ENCODE assay signal across 16 cellular contexts in genomic region chr3:158430968-158431367, GRCh38.
DNase-seq lines count a peak whose midpoint lies in the region; ATAC-seq and TF ChIP-seq lines count a peak whose summit lies in the region.
"Had no signal": no experiment of that assay in that cellular context is flagged by ENCODE, and none has a peak within 500 bp of the region (broad histone marks: within the 10 kb centered on the region; RNA-seq: fewer than 3 reads in every experiment).

No MANE protein-coding gene starts in this region.

- no peak for ATAC-seq in lower lobe of right lung
- ATAC-seq: GM23338, HCT116, K562 had no signal

- H3K4me3 ChIP-seq in SK-N-MC (no peak overlapping the region), fibroblast of pulmonary artery (replicated peaks; ENCODE audit: low read depth, low read length) (no peak overlapping the region), lower lobe of right lung (no peak overlapping the region)
- H3K4me3 ChIP-seq: GM12878, GM23338, K562 had no signal

- no peak for TF ChIP-seq CTCF in fibroblast of pulmonary artery (IDR thresholded peaks at IDR 0.05; ENCODE audit: low read length, missing control alignments)
- TF ChIP-seq CTCF in lower lobe of right lung (IDR thresholded peaks at IDR 0.05), result no peak

- H3K36me3 ChIP-seq in SK-N-MC (ENCODE audit: insufficient read depth, low read length), result no peaks in the 10 kb centered on the region
- H3K36me3 ChIP-seq in lower lobe of right lung, result no peaks in the 10 kb centered on the region

- H3K9ac ChIP-seq in SK-N-MC (ENCODE audit: insufficient read length), result no peak overlapping the region

- DNase-seq in EH (ENCODE audit: low read depth) (peak; percentile 29), SK-N-MC (ENCODE audit: low read depth, low spot score) (peak; percentile 58), fibroblast of pulmonary artery (ENCODE audit: low read depth) (peak; percentile 53), dermis blood vessel endothelial cell (no peak), T1000 (lab: John Stamatoyannopoulos, UW) (no peak), lower lobe of right lung (no peak), GM03348 (ENCODE audit: low spot score) (no peak)
- DNase-seq: CD4-positive, alpha-beta memory T cell; NCI-H1436; NCI-H510A; NCI-H774 had no signal

- H3K27ac ChIP-seq in SK-N-MC (peak overlapping the region; percentile 26; the same call in 1 of the 2 replicates), lower lobe of right lung (no peak overlapping the region)
- H3K27ac ChIP-seq: HL-60 had no signal

- H3K27me3 ChIP-seq in lower lobe of right lung (ENCODE audit: low read depth), result no peaks in the 10 kb centered on the region

- no peaks in the 10 kb centered on the region for H3K9me3 ChIP-seq in SK-N-MC (ENCODE audit: low read depth, low read length)
- H3K9me3 ChIP-seq in lower lobe of right lung, result no peaks in the 10 kb centered on the region

- intact Hi-C loops in lower lobe of right lung (cut with DNase I), result loop anchor here (10.0 kb wide), 1 partner anchor 816 kb away; no protein-coding TSS in a partner anchor

- H3K4me1 ChIP-seq in lower lobe of right lung, result no peaks in the 10 kb centered on the region

Comparison
In these comparisons a context has a peak if more than half of its experiments do, and no peak if none do; other contexts are left out.
1. DNase-seq: peak in EH (single experiment), SK-N-MC (single experiment) and fibroblast of pulmonary artery (single experiment); none in dermis blood vessel endothelial cell (single experiment), T1000 (single experiment), lower lobe of right lung (single experiment) and GM03348 (single experiment).